In the genomic region with DNA sequence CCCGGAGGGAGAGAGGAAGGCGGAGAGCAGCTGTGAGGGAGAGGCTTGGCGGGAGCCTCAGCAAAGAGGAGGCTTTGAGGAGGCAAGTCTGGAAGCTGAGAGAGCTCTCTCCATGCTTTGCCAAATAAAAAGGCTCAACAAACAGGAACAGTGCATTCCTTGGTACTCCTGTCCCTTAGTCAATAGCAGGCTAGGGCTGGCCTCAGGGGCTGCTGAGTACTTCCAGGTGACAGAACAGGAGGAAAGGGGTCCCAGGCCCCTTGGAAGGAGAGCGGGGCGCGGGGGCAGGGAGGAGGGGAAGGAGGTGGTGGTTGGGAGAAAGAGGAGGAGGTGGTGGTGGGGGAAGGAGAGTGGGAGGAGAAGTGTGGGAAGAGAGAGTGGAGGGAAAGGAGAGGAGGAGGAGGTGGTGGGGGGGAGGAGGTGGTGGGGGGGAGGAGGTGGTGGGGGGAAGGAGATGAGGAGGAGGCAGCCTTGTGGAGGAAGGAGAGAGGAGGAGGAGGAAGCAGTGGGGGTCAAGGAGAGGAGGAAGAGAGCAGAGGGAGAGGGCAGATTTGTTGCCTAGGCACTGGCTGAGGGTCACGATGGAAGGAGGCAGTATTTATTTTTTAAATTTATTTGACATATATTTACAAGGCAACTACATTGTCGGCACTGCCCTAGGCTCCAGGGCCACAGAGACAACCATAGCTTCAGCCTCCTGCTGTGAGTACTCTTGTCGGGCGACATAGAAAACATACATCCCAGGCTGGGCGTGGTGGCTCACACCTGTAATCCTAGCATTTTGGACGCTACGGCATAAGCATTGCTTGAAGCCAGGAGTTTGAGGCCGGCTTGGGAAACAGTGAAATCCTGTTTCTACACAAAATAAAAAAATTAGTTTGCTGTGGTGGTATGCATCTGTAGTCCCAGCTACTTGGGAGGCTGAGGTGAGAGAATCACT, we compare ENCODE assay signal across 8 cellular contexts.
DNase-seq lines count a peak whose midpoint lies in the region; ATAC-seq and TF ChIP-seq lines count a peak whose summit lies in the region.

No MANE protein-coding gene starts in this region.

- H3K27me3 Mint-ChIP-seq in activated CD4-positive, alpha-beta T cell treated with anti-CD3 and anti-CD28 coated beads, Interleukin-2, amount 10 ng/mL, durations not matched to agents 7 days and 5 days = peaks cover 56% of the 10 kb centered on the region
- peaks cover 61% of the 10 kb centered on the region for H3K27me3 Mint-ChIP-seq in activated T-helper 2 cell treated with anti-CD3 and anti-CD28 coated beads, Interferon-gamma antibody, Interleukin-2, Interleukin-4, amounts not matched to agents 10 μg/mL and 5 μg/mL and 100 μg/mL, durations not matched to agents 14 hours and 24 hours and 36 hours (ENCODE audit: low read depth)

- POLR2A ChIA-PET in activated CD4-positive, alpha-beta T cell treated with anti-CD3 and anti-CD28 coated beads, Interleukin-2, amount 10 ng/mL, durations not matched to agents 7 days and 5 days (lab: Charles Lee) = no interaction called here
- POLR2A ChIA-PET in HEK293T (lab: Yijun Ruan, JAX) = interaction anchor here (0.9 to 3.3 kb wide), 7 partner anchors 27 to 147 kb away, joined by 3 to 40 read pairs (median 4); a partner anchor contains a TSS

- intact Hi-C loops in activated T-helper 2 cell treated with anti-CD3 and anti-CD28 coated beads, Interferon-gamma antibody, Interleukin-2, Interleukin-4, amounts not matched to agents 10 μg/mL and 5 μg/mL and 100 μg/mL, durations not matched to agents 14 hours and 24 hours and 36 hours (cut with micrococcal nuclease) = loop anchor here (2.0 to 10.0 kb wide), 6 partner anchors 55 to 857 kb away; a partner anchor contains a TSS
- intact Hi-C loops in heart right ventricle (cut with DNase I) = loop anchor here in 9 of 10 donors (2.0 to 10.0 kb wide), 13 partner anchors 73 to 855 kb away; a partner anchor contains a TSS

- no peak for TF ChIP-seq CTCF in heart right ventricle (IDR thresholded peaks at IDR 0.05)

- H3K4me1 ChIP-seq in heart right ventricle = peaks cover 0 to 34% (median 17%) of the 10 kb centered on the region in 9 donors

- H3K4me3 Mint-ChIP-seq in activated CD4-positive, alpha-beta T cell treated with anti-CD3 and anti-CD28 coated beads, Interleukin-2, amount 10 ng/mL, durations not matched to agents 7 days and 5 days = peak overlapping the region; percentile 65
- H3K4me3 Mint-ChIP-seq in activated T-helper 2 cell treated with anti-CD3 and anti-CD28 coated beads, Interferon-gamma antibody, Interleukin-2, Interleukin-4, amounts not matched to agents 10 μg/mL and 5 μg/mL and 100 μg/mL, durations not matched to agents 14 hours and 24 hours and 36 hours (ENCODE audit: low read depth) = peak overlapping the region; percentile 75

- peaks cover 0 to 49% (median 0%) of the 10 kb centered on the region in 7 donors for H3K27me3 ChIP-seq in heart right ventricle

- 41 to 44% methylated on average over 14 of the region's 14 CpGs for WGBS in heart right ventricle, 2 donors

- H3K4me1 Mint-ChIP-seq in activated CD4-positive, alpha-beta T cell treated with anti-CD3 and anti-CD28 coated beads, Interleukin-2, amount 10 ng/mL, durations not matched to agents 7 days and 5 days = peaks cover 22% of the 10 kb centered on the region
- peaks cover 13% of the 10 kb centered on the region for H3K4me1 Mint-ChIP-seq in activated T-helper 2 cell treated with anti-CD3 and anti-CD28 coated beads, Interferon-gamma antibody, Interleukin-2, Interleukin-4, amounts not matched to agents 10 μg/mL and 5 μg/mL and 100 μg/mL, durations not matched to agents 14 hours and 24 hours and 36 hours (ENCODE audit: low read depth)

- no peaks in the 10 kb centered on the region for H3K36me3 Mint-ChIP-seq in activated CD4-positive, alpha-beta T cell treated with anti-CD3 and anti-CD28 coated beads, Interleukin-2, amount 10 ng/mL, durations not matched to agents 7 days and 5 days (ENCODE audit: low read depth)
- no peaks in the 10 kb centered on the region for H3K36me3 Mint-ChIP-seq in activated T-helper 2 cell treated with anti-CD3 and anti-CD28 coated beads, Interferon-gamma antibody, Interleukin-2, Interleukin-4, amounts not matched to agents 10 μg/mL and 5 μg/mL and 100 μg/mL, durations not matched to agents 14 hours and 24 hours and 36 hours (ENCODE audit: low read depth)

- ATAC-seq in heart right ventricle = peak; percentile 50 to 74 (median 66)

- no peak for DNase-seq in activated CD4-positive, alpha-beta T cell treated with anti-CD3 and anti-CD28 coated beads, Interleukin-2, amount 10 ng/mL, durations not matched to agents 7 days and 5 days
- DNase-seq in activated CD4-positive, alpha-beta T cell treated with anti-CD3 and anti-CD28 coated beads for 48 hours = no peak
- no peak for DNase-seq in activated T-helper 2 cell treated with anti-CD3 and anti-CD28 coated beads, Interferon-gamma antibody, Interleukin-2, Interleukin-4, amounts not matched to agents 10 μg/mL and 5 μg/mL and 100 μg/mL, durations not matched to agents 14 hours and 24 hours and 36 hours (ENCODE audit: low spot score)
- DNase-seq in heart right ventricle (peak in 1 of 2 donors; percentile 29), renal cortical epithelial cell (ENCODE audit: low read depth) (peak; percentile 22), SKM-1 treated with dmso at 0.1 percent for 144 hours (lab: John Stamatoyannopoulos, UW; ENCODE audit: unreplicated experiment) (no peak), NCI-H2196 treated with DMSO at 0.1 percent for 48 hours (lab: John Stamatoyannopoulos, UW; ENCODE audit: unreplicated experiment) (no peak), HEK293T (ENCODE audit: extremely low spot score) (no peak)

- CTCF ChIA-PET in activated CD4-positive, alpha-beta T cell treated with anti-CD3 and anti-CD28 coated beads, Interleukin-2, amount 10 ng/mL, durations not matched to agents 7 days and 5 days (lab: Charles Lee) = interaction anchor here (0.6 to 1.1 kb wide), 3 partner anchors 83 to 855 kb away, joined by 3 to 4 read pairs (median 3); no protein-coding TSS in a partner anchor
- CTCF ChIA-PET in HEK293T (lab: Yijun Ruan, JAX) = interaction anchor here (1.0 to 1.2 kb wide), 2 partner anchors 10 to 855 kb away, joined by 4 read pairs; no protein-coding TSS in a partner anchor

- H3K4me3 ChIP-seq in heart right ventricle = peak overlapping the region; percentile 58 to 91 (median 70)

- no peaks in the 10 kb centered on the region for H3K9me3 ChIP-seq in heart right ventricle

- no peak overlapping the region for H3K27ac Mint-ChIP-seq in activated CD4-positive, alpha-beta T cell treated with anti-CD3 and anti-CD28 coated beads, Interleukin-2, amount 10 ng/mL, durations not matched to agents 7 days and 5 days
- H3K27ac Mint-ChIP-seq in activated T-helper 2 cell treated with anti-CD3 and anti-CD28 coated beads, Interferon-gamma antibody, Interleukin-2, Interleukin-4, amounts not matched to agents 10 μg/mL and 5 μg/mL and 100 μg/mL, durations not matched to agents 14 hours and 24 hours and 36 hours = no peak overlapping the region

- no peaks in the 10 kb centered on the region for H3K9me3 Mint-ChIP-seq in activated CD4-positive, alpha-beta T cell treated with anti-CD3 and anti-CD28 coated beads, Interleukin-2, amount 10 ng/mL, durations not matched to agents 7 days and 5 days
- H3K9me3 Mint-ChIP-seq in activated T-helper 2 cell treated with anti-CD3 and anti-CD28 coated beads, Interferon-gamma antibody, Interleukin-2, Interleukin-4, amounts not matched to agents 10 μg/mL and 5 μg/mL and 100 μg/mL, durations not matched to agents 14 hours and 24 hours and 36 hours = no peaks in the 10 kb centered on the region

- H3K27ac ChIP-seq in heart right ventricle = peak overlapping the region; percentile 72 to 92 (median 88)

- H3K36me3 ChIP-seq in heart right ventricle = no peaks in the 10 kb centered on the region

TF ChIP-seq in HEK293T, 16 proteins besides CTCF, POLR2A, EP300 and RAD21:
- TF ChIP-seq ZNF384 (IDR thresholded peaks at IDR 0.05) = no peak
- no peak for TF ChIP-seq BHLHE40 (IDR thresholded peaks at IDR 0.05; ENCODE audit: borderline replicate concordance)
- TF ChIP-seq NFRKB (IDR thresholded peaks at IDR 0.05) = no peak
- no peak for TF ChIP-seq ARNT (IDR thresholded peaks at IDR 0.05)
- TF ChIP-seq L3MBTL2 (conservative IDR thresholded peaks at IDR 0.05) = no peak
- no peak for TF ChIP-seq SP1 (IDR thresholded peaks at IDR 0.05)
- no peak for TF ChIP-seq FOXK2 (IDR thresholded peaks at IDR 0.05)
- TF ChIP-seq LEF1 (IDR thresholded peaks at IDR 0.05; ENCODE audit: borderline replicate concordance) = no peak
- TF ChIP-seq TARDBP (IDR thresholded peaks at IDR 0.05) = no peak
- TF ChIP-seq HDGF (IDR thresholded peaks at IDR 0.05; ENCODE audit: borderline replicate concordance) = no peak
- TF ChIP-seq FOXM1 (IDR thresholded peaks at IDR 0.05; ENCODE audit: borderline replicate concordance) = no peak
- no peak for TF ChIP-seq SUZ12 (IDR thresholded peaks at IDR 0.05)
- TF ChIP-seq FOXA1 (IDR thresholded peaks at IDR 0.05) = no peak
- TF ChIP-seq CTBP1 (IDR thresholded peaks at IDR 0.05; ENCODE audit: borderline replicate concordance) = no peak
- TF ChIP-seq, protein P1, sequence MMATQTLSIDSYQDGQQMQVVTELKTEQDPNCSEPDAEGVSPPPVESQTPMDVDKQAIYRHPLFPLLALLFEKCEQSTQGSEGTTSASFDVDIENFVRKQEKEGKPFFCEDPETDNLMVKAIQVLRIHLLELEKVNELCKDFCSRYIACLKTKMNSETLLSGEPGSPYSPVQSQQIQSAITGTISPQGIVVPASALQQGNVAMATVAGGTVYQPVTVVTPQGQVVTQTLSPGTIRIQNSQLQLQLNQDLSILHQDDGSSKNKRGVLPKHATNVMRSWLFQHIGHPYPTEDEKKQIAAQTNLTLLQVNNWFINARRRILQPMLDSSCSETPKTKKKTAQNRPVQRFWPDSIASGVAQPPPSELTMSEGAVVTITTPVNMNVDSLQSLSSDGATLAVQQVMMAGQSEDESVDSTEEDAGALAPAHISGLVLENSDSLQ (IDR thresholded peaks at IDR 0.05) = no peak
- no peak for TF ChIP-seq ELF4 (IDR thresholded peaks at IDR 0.05)
